In genomic region chr4:114922582-114922912, GRCh38 we compare ENCODE assay signal across 14 cellular contexts.
"Had no signal": no experiment of that assay in that cellular context is flagged by ENCODE, and none has a peak within 500 bp of the region (broad histone marks: within the 10 kb centered on the region; RNA-seq: fewer than 3 reads in every experiment).

No MANE protein-coding gene starts in this region.

- H3K27ac Mint-ChIP-seq: activated CD8-positive, alpha-beta T cell treated with anti-CD3 and anti-CD28 coated beads for 36 hours; activated naive CD8-positive, alpha-beta T cell treated with anti-CD3 and anti-CD28 coated beads, Interleukin-2, amount 10 ng/mL, durations not matched to agents 7 days and 5 days; natural killer cell had no signal

- H3K4me1 Mint-ChIP-seq: activated naive CD8-positive, alpha-beta T cell treated with anti-CD3 and anti-CD28 coated beads, Interleukin-2, amount 10 ng/mL, durations not matched to agents 7 days and 5 days; natural killer cell had no signal

- H3K36me3 ChIP-seq: heart right ventricle, stomach, thoracic aorta, WERI-Rb-1 had no signal

- H3K36me3 Mint-ChIP-seq: activated naive CD8-positive, alpha-beta T cell treated with anti-CD3 and anti-CD28 coated beads, Interleukin-2, amount 10 ng/mL, durations not matched to agents 7 days and 5 days; natural killer cell had no signal

- H3K9me3 Mint-ChIP-seq: activated naive CD8-positive, alpha-beta T cell treated with anti-CD3 and anti-CD28 coated beads, Interleukin-2, amount 10 ng/mL, durations not matched to agents 7 days and 5 days had no signal

- H3K4me3 Mint-ChIP-seq: activated CD8-positive, alpha-beta T cell treated with anti-CD3 and anti-CD28 coated beads for 36 hours; activated naive CD8-positive, alpha-beta T cell treated with anti-CD3 and anti-CD28 coated beads, Interleukin-2, amount 10 ng/mL, durations not matched to agents 7 days and 5 days; natural killer cell had no signal

- H3K4me3 ChIP-seq: dorsolateral prefrontal cortex, heart right ventricle, skin epidermis, stomach, thoracic aorta had no signal

- DNase-seq: activated CD4-positive, alpha-beta T cell treated with anti-CD3 and anti-CD28 coated beads for 4 hours; activated CD8-positive, alpha-beta memory T cell treated with anti-CD3 and anti-CD28 coated beads, Interleukin-2, amount 50 U/mL, for 4 hours; activated CD8-positive, alpha-beta T cell treated with anti-CD3 and anti-CD28 coated beads for 36 hours; activated naive CD8-positive, alpha-beta T cell treated with anti-CD3 and anti-CD28 coated beads, Interleukin-2, amount 10 ng/mL, durations not matched to agents 7 days and 5 days; anterior cingulate cortex; dorsolateral prefrontal cortex; foreskin melanocyte; heart right ventricle; natural killer cell; stomach; WERI-Rb-1 had no signal

- FAIRE-seq: islet of Langerhans had no signal

- H3K27me3 Mint-ChIP-seq: activated CD8-positive, alpha-beta T cell treated with anti-CD3 and anti-CD28 coated beads for 36 hours; activated naive CD8-positive, alpha-beta T cell treated with anti-CD3 and anti-CD28 coated beads, Interleukin-2, amount 10 ng/mL, durations not matched to agents 7 days and 5 days had no signal

- H3K27me3 ChIP-seq: heart right ventricle, stomach had no signal

- ATAC-seq: activated CD8-positive, alpha-beta T cell treated with anti-CD3 and anti-CD28 coated beads for 36 hours; heart right ventricle; natural killer cell had no signal

- H3K27ac ChIP-seq: dorsolateral prefrontal cortex, heart right ventricle, skin epidermis, stomach, thoracic aorta, WERI-Rb-1 had no signal

- H3K4me1 ChIP-seq: heart right ventricle, stomach had no signal

- H3K9me3 ChIP-seq: heart right ventricle, stomach, thoracic aorta had no signal
